Comparison of ENCODE assay signal across 3 cellular contexts in the genomic region with DNA sequence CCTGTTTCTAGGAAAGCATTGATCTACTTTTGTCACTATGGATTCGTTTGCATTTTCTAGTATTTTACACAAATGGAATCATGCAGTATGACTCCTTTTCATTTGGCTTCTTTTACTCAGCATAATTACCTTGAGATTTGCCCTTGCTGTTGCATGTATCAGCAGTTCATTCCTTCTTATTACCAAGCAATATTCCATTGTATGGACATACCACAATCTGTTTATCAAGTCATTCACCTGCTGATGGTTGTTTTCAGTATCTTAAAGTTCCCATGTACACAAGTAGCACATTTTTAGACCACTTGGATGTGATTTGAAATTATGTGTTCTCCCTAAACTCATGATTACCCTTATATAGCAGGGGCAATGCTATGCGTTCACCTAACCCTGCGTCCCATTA.
TF ChIP-seq lines count a peak whose summit lies in the region.

No MANE protein-coding gene starts in this region.

TF ChIP-seq in SK-N-SH treated with all-trans-retinoic acid at 6 μM for 48 hours, 23 proteins besides CTCF, POLR2A, EP300 and RAD21 (continued from another document):
- no peak for TF ChIP-seq TCF4 (CRISPR knock-in tag; IDR thresholded peaks at IDR 0.05; ENCODE audit: borderline replicate concordance)
- no peak for TF ChIP-seq ZFP30 (CRISPR knock-in tag; IDR thresholded peaks at IDR 0.05)
- TF ChIP-seq ZFP3 (CRISPR knock-in tag; IDR thresholded peaks at IDR 0.05): no peak
- TF ChIP-seq, protein P1, sequence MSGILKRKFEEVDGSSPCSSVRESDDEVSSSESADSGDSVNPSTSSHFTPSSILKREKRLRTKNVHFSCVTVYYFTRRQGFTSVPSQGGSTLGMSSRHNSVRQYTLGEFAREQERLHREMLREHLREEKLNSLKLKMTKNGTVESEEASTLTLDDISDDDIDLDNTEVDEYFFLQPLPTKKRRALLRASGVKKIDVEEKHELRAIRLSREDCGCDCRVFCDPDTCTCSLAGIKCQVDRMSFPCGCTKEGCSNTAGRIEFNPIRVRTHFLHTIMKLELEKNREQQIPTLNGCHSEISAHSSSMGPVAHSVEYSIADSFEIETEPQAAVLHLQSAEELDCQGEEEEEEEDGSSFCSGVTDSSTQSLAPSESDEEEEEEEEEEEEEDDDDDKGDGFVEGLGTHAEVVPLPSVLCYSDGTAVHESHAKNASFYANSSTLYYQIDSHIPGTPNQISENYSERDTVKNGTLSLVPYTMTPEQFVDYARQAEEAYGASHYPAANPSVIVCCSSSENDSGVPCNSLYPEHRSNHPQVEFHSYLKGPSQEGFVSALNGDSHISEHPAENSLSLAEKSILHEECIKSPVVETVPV (CRISPR knock-in tag; IDR thresholded peaks at IDR 0.05): no peak

TF ChIP-seq in SK-N-SH, 30 proteins besides CTCF, POLR2A, EP300 and RAD21:
- TF ChIP-seq USF2 (IDR thresholded peaks at IDR 0.05; ENCODE audit: borderline replicate concordance, low read depth, low read length): no peak
- no peak for TF ChIP-seq SIN3A (IDR thresholded peaks at IDR 0.05; ENCODE audit: borderline replicate concordance, low read depth, low read length)
- TF ChIP-seq, protein P2, sequence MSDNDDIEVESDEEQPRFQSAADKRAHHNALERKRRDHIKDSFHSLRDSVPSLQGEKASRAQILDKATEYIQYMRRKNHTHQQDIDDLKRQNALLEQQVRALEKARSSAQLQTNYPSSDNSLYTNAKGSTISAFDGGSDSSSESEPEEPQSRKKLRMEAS (IDR thresholded peaks at IDR 0.05; ENCODE audit: low read depth): no peak
- TF ChIP-seq GABPA (IDR thresholded peaks at IDR 0.05; ENCODE audit: low read depth): no peak
- no peak for TF ChIP-seq POLR2AphosphoS5 (IDR thresholded peaks at IDR 0.05; ENCODE audit: low read depth, low read length)
TF ChIP-seq in SK-N-SH: peak in this region for 0.

TF ChIP-seq in GM12878, 131 proteins besides CTCF, POLR2A, EP300 and RAD21:
- TF ChIP-seq CUX1 (IDR thresholded peaks at IDR 0.05; ENCODE audit: insufficient replicate concordance, low read depth, low read length) (no peak), RELB (IDR thresholded peaks at IDR 0.05; ENCODE audit: low read depth) (no peak), ESRRA (IDR thresholded peaks at IDR 0.05; ENCODE audit: low read length) (no peak), NR2C2 (IDR thresholded peaks at IDR 0.05; ENCODE audit: borderline replicate concordance, control insufficient read depth, insufficient read length, low read depth) (no peak), IKZF2 (IDR thresholded peaks at IDR 0.05) (no peak), JUND (IDR thresholded peaks at IDR 0.05; ENCODE audit: low read depth, low read length) (no peak), ZZZ3 (IDR thresholded peaks at IDR 0.05; ENCODE audit: control insufficient read depth, insufficient read length, low read depth) (no peak)
- TF ChIP-seq, protein P3, sequence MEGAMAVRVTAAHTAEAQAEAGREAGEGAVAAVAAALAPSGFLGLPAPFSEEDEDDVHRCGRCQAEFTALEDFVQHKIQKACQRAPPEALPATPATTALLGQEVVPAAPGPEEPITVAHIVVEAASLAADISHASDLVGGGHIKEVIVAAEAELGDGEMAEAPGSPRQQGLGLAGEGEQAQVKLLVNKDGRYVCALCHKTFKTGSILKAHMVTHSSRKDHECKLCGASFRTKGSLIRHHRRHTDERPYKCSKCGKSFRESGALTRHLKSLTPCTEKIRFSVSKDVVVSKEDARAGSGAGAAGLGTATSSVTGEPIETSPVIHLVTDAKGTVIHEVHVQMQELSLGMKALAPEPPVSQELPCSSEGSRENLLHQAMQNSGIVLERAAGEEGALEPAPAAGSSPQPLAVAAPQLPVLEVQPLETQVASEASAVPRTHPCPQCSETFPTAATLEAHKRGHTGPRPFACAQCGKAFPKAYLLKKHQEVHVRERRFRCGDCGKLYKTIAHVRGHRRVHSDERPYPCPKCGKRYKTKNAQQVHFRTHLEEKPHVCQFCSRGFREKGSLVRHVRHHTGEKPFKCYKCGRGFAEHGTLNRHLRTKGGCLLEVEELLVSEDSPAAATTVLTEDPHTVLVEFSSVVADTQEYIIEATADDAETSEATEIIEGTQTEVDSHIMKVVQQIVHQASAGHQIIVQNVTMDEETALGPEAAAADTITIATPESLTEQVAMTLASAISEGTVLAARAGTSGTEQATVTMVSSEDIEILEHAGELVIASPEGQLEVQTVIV (IDR thresholded peaks at IDR 0.05; ENCODE audit: borderline replicate concordance, partially characterized antibody): no peak
TF ChIP-seq in GM12878: peak in this region for 0.
